Comparison of ENCODE assay signal across 8 cellular contexts in the genomic region with DNA sequence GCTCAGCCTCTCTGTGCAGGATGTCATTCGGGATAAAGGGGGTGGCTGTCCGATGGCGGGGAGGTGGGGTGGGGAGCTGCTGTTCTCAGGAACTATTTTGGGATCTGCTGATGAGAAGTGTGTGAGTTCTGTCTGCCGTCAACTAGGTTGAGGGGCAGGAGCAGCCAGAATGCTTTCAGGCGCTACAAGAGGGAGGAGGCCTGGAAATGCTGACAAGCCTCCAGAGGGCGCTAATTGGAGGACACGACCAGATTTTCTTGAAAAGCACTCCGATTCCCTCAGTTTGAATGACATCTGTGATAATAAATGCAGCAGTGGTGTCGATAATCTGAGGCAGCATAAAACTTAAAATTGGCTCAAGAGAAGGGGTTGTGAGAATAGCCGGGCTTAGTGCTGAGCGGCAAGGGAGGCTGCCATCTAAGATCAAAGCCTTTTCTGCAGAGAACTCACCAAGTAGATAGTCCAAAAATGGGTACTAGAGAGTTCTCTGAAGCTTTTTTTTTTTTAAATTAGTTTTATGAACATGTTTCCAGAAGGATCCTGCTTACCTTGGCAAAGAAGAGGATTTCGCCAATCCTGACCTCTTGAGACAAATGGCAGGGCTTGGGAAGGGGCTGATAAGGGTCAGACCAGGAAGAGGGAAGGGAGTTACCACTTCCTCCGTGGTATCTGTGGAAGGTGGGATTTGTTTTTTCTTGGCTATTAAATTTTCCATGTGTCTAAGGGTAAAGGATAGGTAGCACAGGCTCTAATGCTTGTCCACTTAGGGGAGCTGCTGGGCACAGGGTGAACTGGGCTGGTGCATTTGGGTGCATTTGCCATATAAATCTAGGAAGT.
DNase-seq lines count a peak whose midpoint lies in the region; ATAC-seq and TF ChIP-seq lines count a peak whose summit lies in the region.

No MANE protein-coding gene starts in this region.

- no peak for TF ChIP-seq POLR2A in stomach (IDR thresholded peaks at IDR 0.05)

- ATAC-seq in right cardiac atrium (peak; percentile 67 to 92), HG02970 (IDR thresholded peaks at IDR 0.05; ENCODE audit: low FRiP score, unreplicated experiment) (no peak)

- H3K27ac ChIP-seq in right cardiac atrium (ENCODE audit: low read length) (no peak overlapping the region), stomach (no peak overlapping the region)

- H3K27me3 ChIP-seq in right cardiac atrium (ENCODE audit: control insufficient read depth, insufficient read depth) (no peaks in the 10 kb centered on the region), stomach (no peaks in the 10 kb centered on the region)

- TF ChIP-seq CTCF in HFF-Myc (IDR thresholded peaks at IDR 0.05; ENCODE audit: low read depth, low read length, missing control alignments) (peak; percentile 53), stomach (IDR thresholded peaks at IDR 0.05) (peak in 2 of 7 experiments; percentile 21 to 44)

- H3K4me1 ChIP-seq in right cardiac atrium (ENCODE audit: control insufficient read depth, insufficient read depth, low read length) (peaks cover 4% of the 10 kb centered on the region), stomach (no peaks in the 10 kb centered on the region)

- no peak for TF ChIP-seq EP300 in stomach (IDR thresholded peaks at IDR 0.05)

- H3K4me3 ChIP-seq in HFF-Myc (replicated peaks; ENCODE audit: low read depth, low read length) (no peak overlapping the region), right cardiac atrium (ENCODE audit: low read length) (no peak overlapping the region), stomach (no peak overlapping the region)

- peaks cover 29% of the 10 kb centered on the region for H3K36me3 Mint-ChIP-seq in activated CD4-positive, alpha-beta memory T cell treated with anti-CD3 and anti-CD28 coated beads, Interleukin-2, amount 10 ng/mL, durations not matched to agents 7 days and 5 days (ENCODE audit: low read depth)

- no peaks in the 10 kb centered on the region for H3K9me3 ChIP-seq in right cardiac atrium (ENCODE audit: control insufficient read depth, low read length)
- H3K9me3 ChIP-seq in stomach, result no peaks in the 10 kb centered on the region

- H3K4me1 Mint-ChIP-seq in activated CD4-positive, alpha-beta memory T cell treated with anti-CD3 and anti-CD28 coated beads, Interleukin-2, amount 10 ng/mL, durations not matched to agents 7 days and 5 days, result no peaks in the 10 kb centered on the region

- CTCF ChIA-PET in activated CD4-positive, alpha-beta memory T cell treated with anti-CD3 and anti-CD28 coated beads, Interleukin-2, amount 10 ng/mL, durations not matched to agents 7 days and 5 days (lab: Charles Lee), result interaction anchor here (0.7 to 1.6 kb wide), 4 partner anchors 10 to 49 kb away, joined by 3 to 6 read pairs (median 4); no protein-coding TSS in a partner anchor

- H3K9me3 Mint-ChIP-seq in activated CD4-positive, alpha-beta memory T cell treated with anti-CD3 and anti-CD28 coated beads, Interleukin-2, amount 10 ng/mL, durations not matched to agents 7 days and 5 days, result no peaks in the 10 kb centered on the region

- 37% methylated on average over 13 of the region's 13 CpGs for WGBS in right cardiac atrium
- 61 to 72% (median 65%) methylated on average over 13 of the region's 13 CpGs for WGBS in stomach, 5 donors

- DNase-seq in CD1c-positive myeloid dendritic cell (ENCODE audit: extremely low spot score), result peak; percentile 34
- no peak for DNase-seq in HFF-Myc (ENCODE audit: extremely low read depth, low read depth)
- DNase-seq in activated CD4-positive, alpha-beta memory T cell treated with anti-CD3 and anti-CD28 coated beads, Interleukin-2, amount 10 ng/mL, durations not matched to agents 7 days and 5 days, result peak; percentile 35
- DNase-seq in right cardiac atrium, result peak; percentile 51 to 71 (median 65)
- DNase-seq in stomach, result peak; percentile 33
- DNase-seq in A172 (ENCODE audit: low spot score), result no peak
- DNase-seq in NCI-H2107 treated with DMSO at 0.1 percent for 48 hours (lab: John Stamatoyannopoulos, UW; ENCODE audit: unreplicated experiment), result no peak

- H3K27me3 Mint-ChIP-seq in activated CD4-positive, alpha-beta memory T cell treated with anti-CD3 and anti-CD28 coated beads, Interleukin-2, amount 10 ng/mL, durations not matched to agents 7 days and 5 days, result no peaks in the 10 kb centered on the region

- POLR2A ChIA-PET in activated CD4-positive, alpha-beta memory T cell treated with anti-CD3 and anti-CD28 coated beads, Interleukin-2, amount 10 ng/mL, durations not matched to agents 7 days and 5 days (lab: Charles Lee), result no interaction called here

- intact Hi-C loops in right cardiac atrium (cut with DNase I), result loop anchor here in 2 of 4 donors (5.0 to 10.0 kb wide), 2 partner anchors 116 to 119 kb away; no protein-coding TSS in a partner anchor
- intact Hi-C loops in stomach (cut with DNase I; ENCODE audit: low total_unique reads), result loop anchor here (10.0 kb wide), 1 partner anchor 116 kb away; no protein-coding TSS in a partner anchor

- no peak overlapping the region for H3K27ac Mint-ChIP-seq in activated CD4-positive, alpha-beta memory T cell treated with anti-CD3 and anti-CD28 coated beads, Interleukin-2, amount 10 ng/mL, durations not matched to agents 7 days and 5 days

- H3K4me3 Mint-ChIP-seq in activated CD4-positive, alpha-beta memory T cell treated with anti-CD3 and anti-CD28 coated beads, Interleukin-2, amount 10 ng/mL, durations not matched to agents 7 days and 5 days, result no peak overlapping the region

- H3K36me3 ChIP-seq in stomach, result peaks cover 0 to 30% (median 18%) of the 10 kb centered on the region in 4 donors

Comparison
In these comparisons a context has a peak if more than half of its experiments do, and no peak if none do; other contexts are left out.
1. DNase-seq: peak in CD1c-positive myeloid dendritic cell (single experiment), activated CD4-positive, alpha-beta memory T cell treated with anti-CD3 and anti-CD28 coated beads, Interleukin-2, amount 10 ng/mL, durations not matched to agents 7 days and 5 days (single experiment), right cardiac atrium (3 of 3) and stomach (single experiment); none in HFF-Myc (single experiment), A172 (single experiment) and NCI-H2107 treated with DMSO at 0.1 percent for 48 hours (single experiment).